Comparison of ENCODE assay signal across 12 cellular contexts in genomic region chr14:38143651-38144505, GRCh38.
DNase-seq lines count a peak whose midpoint lies in the region; ATAC-seq and TF ChIP-seq lines count a peak whose summit lies in the region.
"Had no signal": no experiment of that assay in that cellular context is flagged by ENCODE, and none has a peak within 500 bp of the region (broad histone marks: within the 10 kb centered on the region; RNA-seq: fewer than 3 reads in every experiment).

No MANE protein-coding gene starts in this region.

- H3K36me3 Mint-ChIP-seq in H9 (ENCODE audit: insufficient read depth in 1 of 3, low read depth in 3 of 3) = peaks cover 0 to 4% (median 0%) of the 10 kb centered on the region in 3 experiments; a peak in 2 of 7 replicates
- H3K36me3 Mint-ChIP-seq: stimulated activated memory B cell treated with anti-CD40 and anti-IgM and Interleukin-4, amounts not matched to agents 10 μg/mL and 1 μg/mL and 100 μg/mL, for 72 hours had no signal

- H3K23me2 ChIP-seq in H9 (ENCODE audit: insufficient read length, low read depth, low read length, poor library complexity, severe bottlenecking) = no peaks in the 10 kb centered on the region

- no peak for TF ChIP-seq POLR2A in spleen (IDR thresholded peaks at IDR 0.05)

- TF ChIP-seq CTCF in H9 (conservative IDR thresholded peaks at IDR 0.05) (no peak), fibroblast of the aortic adventitia (IDR thresholded peaks at IDR 0.05; ENCODE audit: insufficient read depth, low read length) (no peak), spleen (IDR thresholded peaks at IDR 0.05 in 8 of 11, conservative IDR thresholded peaks at IDR 0.05 in 3 of 11) (no peak), right atrium auricular region (IDR thresholded peaks at IDR 0.05) (no peak)

- no peaks in the 10 kb centered on the region for H4K20me1 ChIP-seq in H9 (ENCODE audit: control insufficient read depth, insufficient read depth, insufficient read length)

- no peak overlapping the region for H2BK12ac ChIP-seq in H9 (ENCODE audit: insufficient read length, low read depth, low read length)

- H3K4me2 ChIP-seq in H9 (ENCODE audit: insufficient read depth, insufficient read length, low read length) = peak overlapping the region; percentile 38
- H3K4me2 ChIP-seq in skeletal muscle satellite cell (ENCODE audit: low read length) = peak overlapping the region; percentile 73

- no peaks in the 10 kb centered on the region for H3K9me3 ChIP-seq in H9 (ENCODE audit: control insufficient read depth, low read depth, low read length)
- H3K9me3 ChIP-seq in skeletal muscle satellite cell (replicated peaks; ENCODE audit: low read length) = no peaks in the 10 kb centered on the region
- no peaks in the 10 kb centered on the region for H3K9me3 ChIP-seq in spleen
- no peaks in the 10 kb centered on the region for H3K9me3 ChIP-seq in right atrium auricular region

- H3K4me1 ChIP-seq in H9 (ENCODE audit: insufficient read depth, low read length) (peaks cover 15% of the 10 kb centered on the region; the same call in 1 of the 2 replicates), skeletal muscle satellite cell (ENCODE audit: control insufficient read depth, insufficient read depth, low read length) (peaks cover 22% of the 10 kb centered on the region), spleen (no peaks in the 10 kb centered on the region), right atrium auricular region (no peaks in the 10 kb centered on the region)

- H3K27ac Mint-ChIP-seq in H9 = peak overlapping the region; percentile 9 to 75 (median 49)
- H3K27ac Mint-ChIP-seq: activated T-cell treated with anti-CD3 and anti-CD28 coated beads, Interleukin-2, amount 50 U/mL, for 72 hours; stimulated activated memory B cell treated with anti-CD40 and anti-IgM and Interleukin-4, amounts not matched to agents 10 μg/mL and 1 μg/mL and 100 μg/mL, for 72 hours had no signal

- no peak overlapping the region for H3K18ac ChIP-seq in H9 (ENCODE audit: insufficient read length, low read depth, low read length)

- H3K4me1 Mint-ChIP-seq in H9 = peaks cover 17 to 31% of the 10 kb centered on the region in 2 experiments
- H3K4me1 Mint-ChIP-seq: stimulated activated memory B cell treated with anti-CD40 and anti-IgM and Interleukin-4, amounts not matched to agents 10 μg/mL and 1 μg/mL and 100 μg/mL, for 72 hours had no signal

- H4K8ac ChIP-seq in H9 (replicated peaks; ENCODE audit: insufficient read length, low read depth, low read length) = no peak overlapping the region

- H3K56ac ChIP-seq in H9 (ENCODE audit: insufficient read length, low read depth, low read length) = no peak overlapping the region

- H3K79me2 ChIP-seq in H9 (ENCODE audit: insufficient read depth, low read length) = no peaks in the 10 kb centered on the region

- peak overlapping the region; percentile 28 for H3K27ac ChIP-seq in H9 (ENCODE audit: insufficient read length, low read depth, low read length)
- H3K27ac ChIP-seq in spleen = peak overlapping the region in 1 of 8 donors; percentile 8
- H3K27ac ChIP-seq in right atrium auricular region = no peak overlapping the region

- H3K9ac ChIP-seq in H9 (ENCODE audit: extremely low read depth, insufficient read length, low read length) (no peak overlapping the region), skeletal muscle satellite cell (ENCODE audit: low read depth, low read length) (peak overlapping the region; percentile 63)

- H3K27me3 ChIP-seq in H9 (ENCODE audit: insufficient read depth, low read length) (no peaks in the 10 kb centered on the region), skeletal muscle satellite cell (ENCODE audit: control insufficient read depth, insufficient read depth, low read length) (no peaks in the 10 kb centered on the region), spleen (replicated peaks in 1 of 7) (no peaks in the 10 kb centered on the region), right atrium auricular region (no peaks in the 10 kb centered on the region)

- H3T11ph ChIP-seq in H9 (ENCODE audit: low read length) = no peak overlapping the region

- no peaks in the 10 kb centered on the region for H3K27me3 Mint-ChIP-seq in H9 (ENCODE audit: low read depth)
- H3K27me3 Mint-ChIP-seq: stimulated activated memory B cell treated with anti-CD40 and anti-IgM and Interleukin-4, amounts not matched to agents 10 μg/mL and 1 μg/mL and 100 μg/mL, for 72 hours had no signal

- no peak overlapping the region for H2AFZ ChIP-seq in H9 (ENCODE audit: low read length)

- no peak overlapping the region for H2BK120ac ChIP-seq in H9 (ENCODE audit: low read depth, low read length, poor library complexity, severe bottlenecking)

- H3K79me1 ChIP-seq in H9 (ENCODE audit: insufficient read depth, low read depth, low read length, poor library complexity, severe bottlenecking) = no peaks in the 10 kb centered on the region

- H3K4me3 ChIP-seq in fibroblast of the aortic adventitia (ENCODE audit: low read depth, low read length) (no peak overlapping the region), skeletal muscle satellite cell (ENCODE audit: low read length) (peak overlapping the region; percentile 52), spleen (no peak overlapping the region), right atrium auricular region (no peak overlapping the region)

- H2BK15ac ChIP-seq in H9 (ENCODE audit: low read depth, low read length) = no peak overlapping the region

- no peak overlapping the region for H3K4ac ChIP-seq in H9 (ENCODE audit: low read depth, low read length)

- no peak overlapping the region for H4K5ac ChIP-seq in H9 (ENCODE audit: insufficient read length, low read depth, low read length)

- H2BK5ac ChIP-seq in H9 (ENCODE audit: insufficient read length, low read length) = no peak overlapping the region

- peak overlapping the region in 1 of 2 experiments; percentile 16; a peak in 3 of 5 replicates for H3K4me3 Mint-ChIP-seq in H9
- H3K4me3 Mint-ChIP-seq: activated T-cell treated with anti-CD3 and anti-CD28 coated beads, Interleukin-2, amount 50 U/mL, for 72 hours; stimulated activated memory B cell treated with anti-CD40 and anti-IgM and Interleukin-4, amounts not matched to agents 10 μg/mL and 1 μg/mL and 100 μg/mL, for 72 hours had no signal

- no peaks in the 10 kb centered on the region for H3K9me3 Mint-ChIP-seq in H9
- H3K9me3 Mint-ChIP-seq: activated T-cell treated with anti-CD3 and anti-CD28 coated beads, Interleukin-2, amount 50 U/mL, for 72 hours had no signal

- H4K91ac ChIP-seq in H9 (ENCODE audit: insufficient read length, low read depth, low read length) = no peak overlapping the region

- no peak overlapping the region for H3K14ac ChIP-seq in H9 (ENCODE audit: insufficient read depth, low read length)

- H3K36me3 ChIP-seq in skeletal muscle satellite cell (ENCODE audit: insufficient read depth, low read length) (no peaks in the 10 kb centered on the region), spleen (no peaks in the 10 kb centered on the region), right atrium auricular region (no peaks in the 10 kb centered on the region)

- intact Hi-C loops in spleen (cut with DNase I; ENCODE audit: low total_unique reads) = no loop called here

- no peak overlapping the region for H2AK5ac ChIP-seq in H9 (ENCODE audit: insufficient read length, low read length)

- no peak overlapping the region for H3K23ac ChIP-seq in H9 (ENCODE audit: insufficient read length, low read depth, low read length)

- no peak for DNase-seq in H9
- DNase-seq in RPMI7951 (ENCODE audit: low read depth) = peak; percentile 47
- DNase-seq in fibroblast of the aortic adventitia (ENCODE audit: low read depth) = peak; percentile 36
- DNase-seq in spleen = no peak
- DNase-seq in right atrium auricular region (ENCODE audit: low spot score) = no peak
- DNase-seq: activated T-cell treated with anti-CD3 and anti-CD28 coated beads, Interleukin-2, amount 50 U/mL, for 72 hours; cerebellar nuclear complex; NCI-H1105 had no signal

- WGBS in H9 (ENCODE audit: extremely low coverage, insufficient read length, low lambda C conversion rate) = no CpG with 5 or more reads among the region's 6 CpGs
- 58 to 75% (median 60%) methylated on average over 6 of the region's 6 CpGs for WGBS in spleen, 5 donors

- H2BK20ac ChIP-seq in H9 (ENCODE audit: low read depth, low read length, poor library complexity, severe bottlenecking) = no peak overlapping the region

- ATAC-seq in GM18498 (IDR thresholded peaks at IDR 0.05; ENCODE audit: unreplicated experiment) = no peak
- ATAC-seq: activated T-cell treated with anti-CD3 and anti-CD28 coated beads, Interleukin-2, amount 50 U/mL, for 72 hours; HCT116; stimulated activated memory B cell treated with anti-CD40 and anti-IgM and Interleukin-4, amounts not matched to agents 10 μg/mL and 1 μg/mL and 100 μg/mL, for 72 hours had no signal

Comparison
In these comparisons a context has a peak if more than half of its experiments do, and no peak if none do; other contexts are left out.
1. DNase-seq: peak in RPMI7951 (single experiment) and fibroblast of the aortic adventitia (single experiment); none in H9 (single experiment), spleen (single experiment) and right atrium auricular region (single experiment).